16 cellular contexts compared by ENCODE assay signal in the genomic region with DNA sequence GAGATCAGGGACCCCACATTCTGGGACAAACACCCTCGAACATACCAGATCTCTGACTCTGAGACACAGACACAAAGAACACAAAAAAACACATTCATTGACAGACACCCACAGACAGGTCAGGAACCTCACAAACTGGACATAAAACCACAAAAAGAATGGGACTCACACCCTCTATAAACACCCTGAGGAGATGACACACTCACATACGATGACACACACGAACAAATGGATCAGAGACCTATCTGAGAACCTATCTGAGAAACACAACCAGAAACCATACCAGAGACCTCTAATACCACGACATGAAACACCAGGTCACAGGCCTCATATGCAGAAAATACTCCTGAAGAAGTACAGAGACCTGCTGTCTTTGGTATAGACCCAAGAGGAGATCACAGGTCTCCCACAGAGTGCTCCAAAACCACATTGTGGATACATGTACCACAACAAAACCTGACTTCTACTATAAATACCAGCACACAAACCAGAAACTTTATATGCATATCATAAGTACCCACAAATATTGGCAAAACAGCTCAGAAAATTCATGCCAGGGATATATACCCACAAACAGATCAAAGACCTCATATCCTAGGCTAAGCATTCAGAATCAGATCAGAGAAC. TPM values are rescaled to one million over a fixed set of nuclear protein-coding genes. Genes with fewer than 3 reads are reported as not detected.
DNase-seq lines count a peak whose midpoint lies in the region; ATAC-seq and TF ChIP-seq lines count a peak whose summit lies in the region.
"Had no signal": no experiment of that assay in that cellular context is flagged by ENCODE, and none has a peak within 500 bp of the region (broad histone marks: within the 10 kb centered on the region; RNA-seq: fewer than 3 reads in every experiment).

No MANE protein-coding gene starts in this region.

- dilution Hi-C loops in mammary epithelial cell (cut with HindIII; ENCODE audit: low sequenced_read_pairs): no loop called here

- H3K27me3 ChIP-seq in mammary epithelial cell (ENCODE audit: insufficient read depth, low read length): no peaks in the 10 kb centered on the region

- no peak overlapping the region for H3K27ac Mint-ChIP-seq in MCF 10A (ENCODE audit: low read depth, unreplicated experiment)
- peak overlapping the region; percentile 68 to 93 for H3K27ac Mint-ChIP-seq in T-cell

- in situ Hi-C loops in mammary epithelial cell (cut with MboI; ENCODE audit: low sequenced_read_pairs in 2 of 2): no loop called here
- in situ Hi-C loops in astrocyte of the spinal cord (cut with HindIII; ENCODE audit: low sequenced_read_pairs): no loop called here

- intact Hi-C loops in mammary epithelial cell (cut with micrococcal nuclease): no loop called here
- intact Hi-C loops in MCF 10A (cut with micrococcal nuclease): no loop called here

- H3K27me3 Mint-ChIP-seq in MCF 10A (ENCODE audit: insufficient read depth, unreplicated experiment) (no peaks in the 10 kb centered on the region), T-cell (peaks cover 0 to 14% of the 10 kb centered on the region in 2 donors)

- no peaks in the 10 kb centered on the region for H4K20me1 ChIP-seq in mammary epithelial cell (ENCODE audit: insufficient read depth, low read length)

- BruUV-seq in mammary epithelial cell (replicated peaks; lab: Mats Ljungman, UMichigan) (no TSS peak), MCF 10A (replicated peaks; lab: Mats Ljungman, UMichigan) (no TSS peak)

- no peaks in the 10 kb centered on the region for H3K36me3 ChIP-seq in mammary epithelial cell (ENCODE audit: insufficient read depth, low read length)

- no peak overlapping the region for H3K9ac ChIP-seq in mammary epithelial cell (ENCODE audit: insufficient read depth, low read length)

- no peak overlapping the region for H3K4me3 Mint-ChIP-seq in MCF 10A (ENCODE audit: unreplicated experiment)
- H3K4me3 Mint-ChIP-seq in T-cell: peak overlapping the region in 1 of 3 donors; percentile 36

- POLR2A ChIA-PET in MCF 10A (lab: Yijun Ruan, JAX): no interaction called here
- POLR2A ChIA-PET in T-cell (lab: Charles Lee): interaction anchor here in 1 of 2 donors (0.6 to 1.0 kb wide), 3 partner anchors 9 to 1446 kb away, joined by 3 to 4 read pairs (median 3); no protein-coding TSS in a partner anchor

- no peaks in the 10 kb centered on the region for H3K79me2 ChIP-seq in mammary epithelial cell (ENCODE audit: insufficient read depth, low read length)

- H3K4me3 ChIP-seq in mammary epithelial cell (replicated peaks in 1 of 3; ENCODE audit: insufficient read depth in 1 of 3, low read depth in 2 of 3, low read length in 3 of 3) (no peak overlapping the region), astrocyte of the spinal cord (ENCODE audit: low read depth, low read length) (no peak overlapping the region)

- H3K36me3 Mint-ChIP-seq in MCF 10A (ENCODE audit: insufficient read depth, unreplicated experiment) (no peaks in the 10 kb centered on the region), T-cell (no peaks in the 10 kb centered on the region)

- no peak overlapping the region for H3K27ac ChIP-seq in mammary epithelial cell (ENCODE audit: insufficient read depth, low read depth, low read length)

- ATAC-seq in T-cell (replicated peaks in 1 of 4) (no peak), GM19035 (IDR thresholded peaks at IDR 0.05; ENCODE audit: unreplicated experiment) (no peak), HG03469 (IDR thresholded peaks at IDR 0.05; ENCODE audit: unreplicated experiment) (no peak)

- peak; percentile 69 for DNase-seq in mammary epithelial cell
- no peak for DNase-seq in MCF 10A (ENCODE audit: unreplicated experiment)
- DNase-seq in T-cell: no peak
- DNase-seq in astrocyte of the spinal cord (ENCODE audit: low read depth, low spot score): peak; percentile 58
- no peak for DNase-seq in SKM-1 (lab: John Stamatoyannopoulos, UW; ENCODE audit: unreplicated experiment)
- no peak for DNase-seq in epidermal melanocyte (ENCODE audit: insufficient read length, low spot score)
- DNase-seq: Calu3, kidney, mesenchymal stem cell, NCI-H2081 treated with DMSO at 0.1 percent for 48 hours, retina, substantia nigra had no signal

- H2AFZ ChIP-seq in mammary epithelial cell (ENCODE audit: low read depth, low read length): no peak overlapping the region

- H3K4me2 ChIP-seq in mammary epithelial cell (ENCODE audit: insufficient read depth, low read depth, low read length): no peak overlapping the region

- TF ChIP-seq CTCF in mammary epithelial cell (conservative IDR thresholded peaks at IDR 0.05 in 1 of 2, IDR thresholded peaks at IDR 0.05 in 1 of 2; ENCODE audit: extremely low read depth in 1 of 2, insufficient read depth in 1 of 2, low read depth in 1 of 2, low read length in 2 of 2) (no peak), MCF 10A (IDR thresholded peaks at IDR 0.05; ENCODE audit: unreplicated experiment) (no peak), astrocyte of the spinal cord (IDR thresholded peaks at IDR 0.05; ENCODE audit: low read depth, low read length) (no peak)

- CTCF ChIA-PET in mammary epithelial cell (lab: Charles Lee; ENCODE audit: low non-redundant PET) (no interaction called here), MCF 10A (lab: Yijun Ruan, JAX) (no interaction called here), T-cell (lab: Charles Lee) (no interaction called here)

- peaks cover 16% of the 10 kb centered on the region for H3K9me3 Mint-ChIP-seq in MCF 10A (ENCODE audit: unreplicated experiment)
- no peaks in the 10 kb centered on the region for H3K9me3 Mint-ChIP-seq in T-cell

- H3K4me1 ChIP-seq in mammary epithelial cell (ENCODE audit: insufficient read depth, low read length): peaks cover 4% of the 10 kb centered on the region

- H3K9me3 ChIP-seq in mammary epithelial cell (replicated peaks; ENCODE audit: insufficient read depth, low read length): peaks cover 4% of the 10 kb centered on the region

- H3K4me1 Mint-ChIP-seq in MCF 10A (ENCODE audit: insufficient read depth, unreplicated experiment) (peaks cover 18% of the 10 kb centered on the region), T-cell (peaks cover 65 to 77% (median 75%) of the 10 kb centered on the region in 3 donors)

- WGBS in mammary epithelial cell (ENCODE audit: low coverage, missing lambda C conversion rate): 18% methylated on average over 4 of the region's 4 CpGs

RNA-seq across cellular contexts. Expression of a gene that starts 19.5 kb away (rescaled TPM):
- total RNA-seq in mammary epithelial cell: 10 to 100 TPM in 1 of 2 donors, 1 to 10 TPM in 1; 2.8 to 11.4 TPM
- 19.1 TPM for polyA plus RNA-seq in mammary epithelial cell
- 26.4 TPM for polyA minus RNA-seq in mammary epithelial cell
- 6.6 and 8.7 TPM in 2 replicates for total RNA-seq in MCF 10A (2022)
- total RNA-seq in T-cell: 10 to 100 TPM in 3 of 5 donors, 1 to 10 TPM in 2; 7.6 to 12.0 (median 10.6) TPM

RNA-seq across cellular contexts. Expression of a gene that starts 32.4 kb away (rescaled TPM):
- total RNA-seq in mammary epithelial cell (under 1 TPM in 1 of 2 donors, not detected in 1; 0.16 TPM), MCF 10A (2022) (0.37 and 0.96 TPM in 2 replicates), T-cell (100 to 1,000 TPM in 3 of 5 donors, 10 to 100 TPM in 2; 92.0 to 118 (median 103) TPM)
- polyA plus RNA-seq in mammary epithelial cell: 0.03 TPM
- not detected for polyA minus RNA-seq in mammary epithelial cell
- total RNA-seq: Calu3 had no signal

RNA-seq across cellular contexts. Expression of a gene that starts 45.6 kb away (rescaled TPM):
- not detected for total RNA-seq in mammary epithelial cell
- polyA plus RNA-seq in mammary epithelial cell: not detected
- polyA minus RNA-seq in mammary epithelial cell: not detected
- not detected in 2 replicates for total RNA-seq in MCF 10A (2022)
- total RNA-seq in T-cell: not detected
- total RNA-seq: activated CD8-positive, alpha-beta memory T cell treated with anti-CD3 and anti-CD28 coated beads for 36 hours; Calu3; cardiac septum had no signal

Comparison
In these comparisons a context has a peak if more than half of its experiments do, and no peak if none do; other contexts are left out.
1. DNase-seq: peak in mammary epithelial cell (single experiment) and astrocyte of the spinal cord (single experiment); none in MCF 10A (single experiment), T-cell (0 of 34), SKM-1 (single experiment) and epidermal melanocyte (single experiment).
2. RNA of a gene that starts 32.4 kb away (total RNA-seq): 92.0 to 118 TPM in T-cell; 0.37 to 0.96 TPM in MCF 10A and 0.16 TPM in mammary epithelial cell; every median in the first group is over 10 times any median in the second.